19 cellular contexts compared by ENCODE assay signal in the genomic region with DNA sequence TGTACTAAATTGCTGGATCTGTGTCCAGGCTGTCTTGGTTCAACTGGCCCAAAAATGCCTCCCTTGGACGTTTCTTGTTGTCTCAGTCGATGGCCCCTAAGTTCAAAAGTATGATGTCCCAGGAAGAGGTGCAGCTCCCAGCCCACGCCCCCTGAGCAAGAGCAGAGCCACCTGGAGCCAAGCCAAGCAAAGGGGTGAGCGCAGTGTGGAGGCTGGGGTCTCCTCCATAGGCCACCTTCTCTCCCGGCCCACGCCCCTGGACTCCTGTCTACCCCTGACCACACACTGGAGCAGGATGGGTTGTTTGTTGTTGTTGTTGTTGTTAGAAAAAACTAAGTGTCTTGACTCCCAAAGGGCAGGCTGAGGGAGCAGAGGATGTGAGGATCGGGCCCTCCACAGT. TPM values are rescaled to one million over a fixed set of nuclear protein-coding genes. Genes with fewer than 3 reads are reported as not detected.
DNase-seq lines count a peak whose midpoint lies in the region; ATAC-seq, FAIRE-seq and TF ChIP-seq lines count a peak whose summit lies in the region.
"Had no signal": no experiment of that assay in that cellular context is flagged by ENCODE, and none has a peak within 500 bp of the region (broad histone marks: within the 10 kb centered on the region; RNA-seq: fewer than 3 reads in every experiment).

No MANE protein-coding gene starts in this region.

- H3K27me3 ChIP-seq in liver (ENCODE audit: control insufficient read depth in 4 of 4, insufficient read depth in 4 of 4, low read length in 3 of 4) (no peaks in the 10 kb centered on the region), HepG2 (ENCODE audit: control insufficient read depth in 1 of 2, insufficient read depth in 2 of 2, low read length in 2 of 2) (no peaks in the 10 kb centered on the region), right atrium auricular region (no peaks in the 10 kb centered on the region), ovary (no peaks in the 10 kb centered on the region)

- H3K4me1 ChIP-seq in liver (ENCODE audit: control insufficient read depth in 4 of 4, insufficient read depth in 4 of 4, low read length in 3 of 4): peaks cover 1 to 36% (median 24%) of the 10 kb centered on the region in 4 donors
- H3K4me1 ChIP-seq in HepG2 (ENCODE audit: insufficient read depth, low read length): no peaks in the 10 kb centered on the region
- peaks cover 0 to 40% of the 10 kb centered on the region in 2 donors for H3K4me1 ChIP-seq in right atrium auricular region
- peaks cover 24% of the 10 kb centered on the region for H3K4me1 ChIP-seq in ovary (ENCODE audit: insufficient read depth)

- H3K36me3 ChIP-seq in liver (ENCODE audit: control insufficient read depth in 4 of 4, insufficient read depth in 3 of 4, low read depth in 1 of 4, low read length in 3 of 4) (peaks cover 5 to 24% (median 15%) of the 10 kb centered on the region in 4 donors), HepG2 (replicated peaks in 1 of 2; ENCODE audit: control insufficient read depth in 1 of 2, insufficient read depth in 2 of 2, low read length in 2 of 2) (peaks cover 47 to 76% of the 10 kb centered on the region in 2 experiments), right atrium auricular region (peaks cover 34% of the 10 kb centered on the region), ovary (no peaks in the 10 kb centered on the region)

- no peaks in the 10 kb centered on the region for H3K79me2 ChIP-seq in HepG2 (ENCODE audit: insufficient read depth, low read length)

- no peaks in the 10 kb centered on the region; the same call in 1 of the 2 replicates for H4K20me1 ChIP-seq in HepG2 (ENCODE audit: insufficient read depth, low read length)

- DNase-seq in HepG2 (ENCODE audit: low spot score): no peak
- no peak for DNase-seq in right atrium auricular region (ENCODE audit: low spot score)
- peak in 1 of 5 donors; percentile 60 for DNase-seq in ovary
- DNase-seq in activated CD4-positive, alpha-beta T cell treated with anti-CD3 and anti-CD28 coated beads, Interleukin-2, amount 50 U/mL, for 4 hours: no peak
- no peak for DNase-seq in GM03348 (ENCODE audit: low spot score)
- DNase-seq: DND-41; GM23248; KG1; NCI-H1436; NCI-H2029 treated with DMSO at 0.1 percent for 48 hours; NCI-H2171 treated with DMSO at 0.1 percent for 48 hours; NCI-H446 treated with DMSO at 0.1 percent for 48 hours; NK-92 treated with Interleukin-12 subunit alpha and Interleukin-12 subunit beta, amount 100 ng/mL, for 24 hours had no signal

- in situ Hi-C loops in HepG2 (cut with HindIII; ENCODE audit: extremely low pct_ligation_motif_present, low pct_unique_long_range_greater_than_20kb): loop anchor here (5.0 kb wide), 1 partner anchor 136 kb away; no protein-coding TSS in a partner anchor

- intact Hi-C loops in HepG2 (cut with micrococcal nuclease; ENCODE audit: unreplicated experiment): no loop called here
- intact Hi-C loops in ovary (cut with DNase I): loop anchor here (5.0 to 10.0 kb wide), 4 partner anchors 131 to 241 kb away; a partner anchor contains a TSS

- POLR2A ChIA-PET in HepG2 (lab: Yijun Ruan, JAX): interaction anchor here (0.6 kb wide), 1 partner anchor 137 kb away, joined by 3 read pairs; no protein-coding TSS in a partner anchor

- no peak overlapping the region for H2AFZ ChIP-seq in HepG2 (ENCODE audit: low read length)
- H2AFZ ChIP-seq: GM23248 had no signal

- H3K9me3 ChIP-seq in liver (ENCODE audit: control insufficient read depth in 4 of 4, low read length in 3 of 4) (no peaks in the 10 kb centered on the region), HepG2 (ENCODE audit: low read length) (no peaks in the 10 kb centered on the region), right atrium auricular region (no peaks in the 10 kb centered on the region), ovary (no peaks in the 10 kb centered on the region)
- H3K9me3 ChIP-seq: A549 had no signal

- H3K4me2 ChIP-seq in HepG2 (ENCODE audit: low read depth, low read length): no peak overlapping the region
- H3K4me2 ChIP-seq: A549 had no signal

- TF ChIP-seq CTCF in liver (IDR thresholded peaks at IDR 0.05; ENCODE audit: low read depth, low read length, missing input control) (no peak), HepG2 (CRISPR knock-in tag; IDR thresholded peaks at IDR 0.05) (no peak), right atrium auricular region (IDR thresholded peaks at IDR 0.05) (no peak), ovary (IDR thresholded peaks at IDR 0.05) (no peak)

- CTCF ChIA-PET in HepG2 (lab: Yijun Ruan, JAX; ENCODE audit: low intra/inter-chr PET ratio, low total read pairs): no interaction called here

- H3K27ac ChIP-seq in liver (ENCODE audit: low read depth in 1 of 2, low read length in 2 of 2): peak overlapping the region; percentile 66 to 71
- H3K27ac ChIP-seq in HepG2 (ENCODE audit: extremely low read length, insufficient read depth, low read length): no peak overlapping the region
- peak overlapping the region; percentile 67 to 72 for H3K27ac ChIP-seq in right atrium auricular region
- H3K27ac ChIP-seq in ovary: peak overlapping the region; percentile 60 to 76
- H3K27ac ChIP-seq: A549, GM23248 had no signal

- BruUV-seq in HepG2 (replicated peaks; lab: Mats Ljungman, UMichigan): no TSS peak

- H3K9ac ChIP-seq in liver (ENCODE audit: low read depth in 1 of 2, low read length in 2 of 2): no peak overlapping the region
- no peak overlapping the region for H3K9ac ChIP-seq in HepG2 (ENCODE audit: insufficient read depth, low read depth, low read length)
- H3K9ac ChIP-seq: GM23248 had no signal

- H3K4me3 ChIP-seq in liver (ENCODE audit: low read depth in 1 of 3, low read length in 3 of 3) (no peak overlapping the region), HepG2 (replicated peaks in 1 of 3; ENCODE audit: insufficient read depth in 1 of 3, low read depth in 2 of 3, low read length in 3 of 3) (no peak overlapping the region), right atrium auricular region (no peak overlapping the region), ovary (no peak overlapping the region)
- H3K4me3 ChIP-seq: A549, GM12878, GM23248 had no signal

- FAIRE-seq in HepG2 (lab: Jason Lieb, UNC): no peak
- FAIRE-seq: A549, G401.6, GM12878, GM18507 had no signal

- ATAC-seq in HepG2: no peak
- no peak for ATAC-seq in HG03439 (IDR thresholded peaks at IDR 0.05; ENCODE audit: unreplicated experiment)
- ATAC-seq: A549, GM12878 had no signal

- no peak for TF ChIP-seq RAD21 in liver (IDR thresholded peaks at IDR 0.05)
- no peak for TF ChIP-seq RAD21 in HepG2 (CRISPR knock-in tag; IDR thresholded peaks at IDR 0.05)

- TF ChIP-seq POLR2A in HepG2 (IDR thresholded peaks at IDR 0.05; ENCODE audit: insufficient read depth in 1 of 2, low read depth in 2 of 2, low read length in 2 of 2) (no peak), ovary (IDR thresholded peaks at IDR 0.05) (no peak)

- WGBS in liver: 80% methylated on average over 7 of the region's 7 CpGs
- WGBS in HepG2 (ENCODE audit: low lambda C conversion rate): 93% methylated on average over 5 of the region's 7 CpGs
- 50 to 61% (median 56%) methylated on average over 7 of the region's 7 CpGs for WGBS in ovary, 3 donors

- no peak for TF ChIP-seq EP300 in HepG2 (IDR thresholded peaks at IDR 0.05; ENCODE audit: low read depth in 2 of 2, low read length in 2 of 2)
- no peak for TF ChIP-seq EP300 in HepG2 (CRISPR knock-in tag; IDR thresholded peaks at IDR 0.05; ENCODE audit: borderline replicate concordance)
- no peak for TF ChIP-seq EP300 in ovary (IDR thresholded peaks at IDR 0.05)

RNA-seq across cellular contexts. Expression of a gene that starts 26.0 kb away (rescaled TPM):
- total RNA-seq in liver: not detected
- polyA plus RNA-seq in liver: under 1 TPM in 1 of 2 donors, not detected in 1; 0.22 TPM
- 0.29 and 0.35 TPM in 2 replicates for total RNA-seq in HepG2 (2016; rRNA removed; fragmentation: Illumina TruSeq; extraction: Trizol)
- 0.26 and 0.51 TPM in 2 replicates for total RNA-seq in HepG2 (2016; cell fraction: cytosol; rRNA removed; fragmentation: Illumina TruSeq; extraction: Trizol; ENCODE audit: low read depth)
- 0.16 and 0.30 TPM in 2 replicates for total RNA-seq in HepG2 (2016; cell fraction: insoluble cytoplasmic fraction; rRNA removed; fragmentation: Illumina TruSeq; extraction: Trizol)
- 0.59 and 0.76 TPM in 2 replicates for total RNA-seq in HepG2 (2016; cell fraction: membrane; rRNA removed; fragmentation: Illumina TruSeq; extraction: Trizol)
- not detected in 2 replicates for total RNA-seq in HepG2 (2016; cell fraction: nucleus; rRNA removed; fragmentation: Illumina TruSeq; extraction: Trizol)
- 2.9 and 3.9 TPM in 2 replicates for polyA plus RNA-seq in HepG2 (2011; rRNA removed)
- 2.3 and 4.0 TPM in 2 replicates for polyA plus RNA-seq in HepG2 (2011; cell fraction: cytosol; rRNA removed)
- 13.1 and 15.5 TPM in 2 replicates for polyA plus RNA-seq in HepG2 (2011; cell fraction: nucleus; rRNA removed)
- polyA plus RNA-seq in HepG2 (2012): 1.2 and 2.2 TPM in 2 replicates
- 0.76 and 1.1 TPM in 2 replicates for polyA plus RNA-seq in HepG2 (2016; cell fraction: cytosol; fragmentation: Illumina TruSeq; extraction: Trizol; ENCODE audit: low read depth)
- 0.19 and 0.53 TPM in 2 replicates for polyA plus RNA-seq in HepG2 (2016; cell fraction: insoluble cytoplasmic fraction; fragmentation: Illumina TruSeq; extraction: Trizol; ENCODE audit: low read depth)
- polyA plus RNA-seq in HepG2 (2016; cell fraction: membrane; fragmentation: Illumina TruSeq; extraction: Trizol; ENCODE audit: low read depth): 0.69 and 1.1 TPM in 2 replicates
- 1.2 TPM in 1 of 2 replicates, not detected in the other for polyA plus RNA-seq in HepG2 (2016; cell fraction: nucleus; fragmentation: Illumina TruSeq; extraction: Trizol; ENCODE audit: insufficient read depth, low read depth)
- polyA minus RNA-seq in HepG2 (2011; rRNA and poly(A)+ RNA removed; ENCODE audit: low replicate concordance): 0.70 and 4.4 TPM in 2 replicates
- polyA minus RNA-seq in HepG2 (2011; cell fraction: cytosol; rRNA and poly(A)+ RNA removed): 1.1 and 2.8 TPM in 2 replicates
- 0.99 and 1.8 TPM in 2 replicates for polyA minus RNA-seq in HepG2 (2011; cell fraction: nucleus; rRNA and poly(A)+ RNA removed)
- under 1 TPM in 1 of 2 donors, not detected in 1; 0.39 TPM for total RNA-seq in right atrium auricular region
- total RNA-seq in ovary: under 1 TPM in 4 of 7 donors, not detected in 3; 0.15 to 0.57 (median 0.35) TPM
- under 1 TPM in 1 of 2 donors, not detected in 1; 0.31 TPM for polyA plus RNA-seq in ovary

RNA-seq across cellular contexts. Expression of a gene that starts 54.8 kb away (rescaled TPM):
- total RNA-seq in liver: 10 to 100 TPM; 11.5 to 12.4 TPM
- polyA plus RNA-seq in liver: 10 to 100 TPM; 32.1 to 49.2 TPM
- total RNA-seq in HepG2 (2016; rRNA removed; fragmentation: Illumina TruSeq; extraction: Trizol): 18.0 and 26.7 TPM in 2 replicates
- 44.8 and 45.5 TPM in 2 replicates for total RNA-seq in HepG2 (2016; cell fraction: cytosol; rRNA removed; fragmentation: Illumina TruSeq; extraction: Trizol; ENCODE audit: low read depth)
- 18.4 and 20.4 TPM in 2 replicates for total RNA-seq in HepG2 (2016; cell fraction: insoluble cytoplasmic fraction; rRNA removed; fragmentation: Illumina TruSeq; extraction: Trizol)
- 36.3 and 50.1 TPM in 2 replicates for total RNA-seq in HepG2 (2016; cell fraction: membrane; rRNA removed; fragmentation: Illumina TruSeq; extraction: Trizol)
- 6.1 and 8.2 TPM in 2 replicates for total RNA-seq in HepG2 (2016; cell fraction: nucleus; rRNA removed; fragmentation: Illumina TruSeq; extraction: Trizol)
- polyA plus RNA-seq in HepG2 (2011; rRNA removed): 5.2 and 7.0 TPM in 2 replicates
- 9.2 and 27.5 TPM in 2 replicates for polyA plus RNA-seq in HepG2 (2011; cell fraction: cytosol; rRNA removed)
- polyA plus RNA-seq in HepG2 (2011; cell fraction: nucleus; rRNA removed): 8.8 and 9.4 TPM in 2 replicates
- polyA plus RNA-seq in HepG2 (2012): 2.5 and 4.4 TPM in 2 replicates
- 46.7 and 50.4 TPM in 2 replicates for polyA plus RNA-seq in HepG2 (2016; cell fraction: cytosol; fragmentation: Illumina TruSeq; extraction: Trizol; ENCODE audit: low read depth)
- polyA plus RNA-seq in HepG2 (2016; cell fraction: insoluble cytoplasmic fraction; fragmentation: Illumina TruSeq; extraction: Trizol; ENCODE audit: low read depth): 13.9 and 21.8 TPM in 2 replicates
- 29.2 and 30.8 TPM in 2 replicates for polyA plus RNA-seq in HepG2 (2016; cell fraction: membrane; fragmentation: Illumina TruSeq; extraction: Trizol; ENCODE audit: low read depth)
- 13.4 and 18.2 TPM in 2 replicates for polyA plus RNA-seq in HepG2 (2016; cell fraction: nucleus; fragmentation: Illumina TruSeq; extraction: Trizol; ENCODE audit: insufficient read depth, low read depth)
- polyA minus RNA-seq in HepG2 (2011; rRNA and poly(A)+ RNA removed; ENCODE audit: low replicate concordance): 9.5 and 9.9 TPM in 2 replicates
- polyA minus RNA-seq in HepG2 (2011; cell fraction: cytosol; rRNA and poly(A)+ RNA removed): 3.5 and 4.8 TPM in 2 replicates
- polyA minus RNA-seq in HepG2 (2011; cell fraction: nucleus; rRNA and poly(A)+ RNA removed): 1.1 and 2.2 TPM in 2 replicates
- 10 to 100 TPM; 47.8 to 51.0 TPM for total RNA-seq in right atrium auricular region
- 10 to 100 TPM; 13.9 to 49.1 (median 19.3) TPM for total RNA-seq in ovary
- 1 to 10 TPM in 1 of 2 donors, not detected in 1; 8.6 TPM for polyA plus RNA-seq in ovary
